ENCODE assay signal across 15 cellular contexts in genomic region chr17:80811181-80812105, GRCh38.
DNase-seq lines count a peak whose midpoint lies in the region; ATAC-seq, FAIRE-seq and TF ChIP-seq lines count a peak whose summit lies in the region.
"Had no signal": no experiment of that assay in that cellular context is flagged by ENCODE, and none has a peak within 500 bp of the region (broad histone marks: within the 10 kb centered on the region; RNA-seq: fewer than 3 reads in every experiment).

No MANE protein-coding gene starts in this region.

- no peak overlapping the region for H4K91ac ChIP-seq in trophoblast cell (ENCODE audit: low read depth, low read length)

- no peak overlapping the region for H3K27ac ChIP-seq in GM12878 (ENCODE audit: control insufficient read depth, insufficient read depth)
- no peak overlapping the region for H3K27ac ChIP-seq in trophoblast cell (ENCODE audit: low read depth, low read length)
- H3K27ac ChIP-seq: 22Rv1, foreskin keratinocyte, right lobe of liver had no signal

- H3K14ac ChIP-seq in trophoblast cell (ENCODE audit: low read length) = no peak overlapping the region

- no peak overlapping the region for H2BK5ac ChIP-seq in trophoblast cell (ENCODE audit: low read depth, low read length, poor library complexity)

- H3K4ac ChIP-seq in trophoblast cell (ENCODE audit: low read depth, low read length) = no peak overlapping the region

- TF ChIP-seq EP300 in GM12878 (IDR thresholded peaks at IDR 0.05; ENCODE audit: borderline replicate concordance in 1 of 2, control insufficient read depth in 1 of 2, low read depth in 2 of 2, low read length in 2 of 2) = no peak

- FAIRE-seq in GM12878 (lab: Jason Lieb, UNC) = no peak
- FAIRE-seq: islet of Langerhans had no signal

- no peaks in the 10 kb centered on the region for H3K4me1 ChIP-seq in GM12878 (ENCODE audit: control insufficient read depth, insufficient read depth, low read length)
- no peaks in the 10 kb centered on the region for H3K4me1 ChIP-seq in trophoblast cell (ENCODE audit: control insufficient read depth in 1 of 2, insufficient read depth in 2 of 2, low read length in 2 of 2)
- H3K4me1 ChIP-seq: foreskin keratinocyte, right lobe of liver had no signal

- intact Hi-C loops in GM12878 (cut with micrococcal nuclease; ENCODE audit: unreplicated experiment) = no loop called here

- RAD21 ChIA-PET in GM12878 (lab: Charles Lee; ENCODE audit: unreplicated experiment) = no interaction called here

- TF ChIP-seq POLR2A in GM12878 (IDR thresholded peaks at IDR 0.05; ENCODE audit: low read depth, low read length) = no peak

- DNase-seq in activated CD4-positive, CD25-positive, alpha-beta regulatory T cell treated with anti-CD3 and anti-CD28 coated beads, Interleukin-2, amount 50 U/mL, for 72 hours = peak; percentile 23
- no peak for DNase-seq in activated CD4-positive, CD25-positive, alpha-beta regulatory T cell (lab: John Stamatoyannopoulos, UW)
- DNase-seq in SW480 (ENCODE audit: low spot score) (peak; percentile 13), GM12878 (ENCODE audit: low read depth, low spot score) (no peak), trophoblast cell (no peak), NCI-H748 (lab: John Stamatoyannopoulos, UW; ENCODE audit: unreplicated experiment) (no peak), D341Med (ENCODE audit: low spot score) (no peak)
- DNase-seq in stimulated activated CD4-positive, alpha-beta T cell treated with anti-CD3 and anti-CD28 coated beads, Interleukin-2, amount 100 ng/mL, for 24 hours = no peak
- DNase-seq: foreskin keratinocyte, NCI-H1048, NCI-H226, OCI-M1 had no signal

- WGBS in GM12878 (ENCODE audit: insufficient coverage, insufficient replicate concordance, low lambda C conversion rate, missing lambda C conversion rate) = 50% methylated on average over 21 of the region's 21 CpGs
- no CpG with 5 or more reads among the region's 21 CpGs for WGBS in trophoblast cell (ENCODE audit: extremely low coverage, insufficient coverage, insufficient read length)

- BruUV-seq in GM12878 (replicated peaks; lab: Mats Ljungman, UMichigan) = no TSS peak

- H4K8ac ChIP-seq in trophoblast cell (ENCODE audit: low read depth, low read length) = no peak overlapping the region

- TF ChIP-seq CTCF in GM12878 (IDR thresholded peaks at IDR 0.05 in 2 of 3, conservative IDR thresholded peaks at IDR 0.05 in 1 of 3; ENCODE audit: control insufficient read depth in 2 of 3, extremely low read depth in 1 of 3, insufficient read depth in 1 of 3, low read depth in 3 of 3, low read length in 3 of 3) = no peak

- H3K4me2 ChIP-seq in GM12878 (ENCODE audit: control insufficient read depth, insufficient read depth) (no peak overlapping the region), trophoblast cell (ENCODE audit: low read length) (no peak overlapping the region)

- H3K36me3 ChIP-seq in GM12878 (ENCODE audit: control insufficient read depth in 2 of 2, insufficient read depth in 2 of 2, low read length in 1 of 2) = peaks cover 0 to 3% of the 10 kb centered on the region in 2 experiments; a peak in 2 of 4 replicates
- H3K36me3 ChIP-seq in trophoblast cell (ENCODE audit: control insufficient read depth in 1 of 2, insufficient read depth in 2 of 2, low read length in 2 of 2) = peaks cover 2 to 4% of the 10 kb centered on the region in 2 experiments
- H3K36me3 ChIP-seq: right lobe of liver had no signal

- H3K9ac ChIP-seq in GM12878 (ENCODE audit: control insufficient read depth, insufficient read depth, low read length) (no peak overlapping the region), trophoblast cell (ENCODE audit: low read length) (no peak overlapping the region)

- H3K79me2 ChIP-seq in GM12878 (ENCODE audit: control insufficient read depth, insufficient read depth, low read length) (no peaks in the 10 kb centered on the region), trophoblast cell (ENCODE audit: control insufficient read depth, insufficient read depth, low read length, poor library complexity) (no peaks in the 10 kb centered on the region)

- H2BK12ac ChIP-seq in trophoblast cell (ENCODE audit: low read length) = no peak overlapping the region

- no peak overlapping the region for H2AK5ac ChIP-seq in trophoblast cell (ENCODE audit: low read length)

- H3K9me3 ChIP-seq in GM12878 (replicated peaks; ENCODE audit: control insufficient read depth, insufficient read depth, low read length) (peaks cover 4% of the 10 kb centered on the region; the same call in 1 of the 3 replicates), trophoblast cell (ENCODE audit: insufficient read depth, low read depth, low read length) (no peaks in the 10 kb centered on the region)
- H3K9me3 ChIP-seq: right lobe of liver had no signal

- TF ChIP-seq RAD21 in GM12878 (IDR thresholded peaks at IDR 0.05; ENCODE audit: insufficient read depth, low read depth, low read length) = no peak

- in situ Hi-C loops in GM12878 (cut with MboI) = no loop called here

- no peak for ATAC-seq in GM12878
- ATAC-seq: foreskin keratinocyte, right lobe of liver had no signal

- SMC1A ChIA-PET in GM12878 (lab: Charles Lee; ENCODE audit: uncharacterized antibody, unreplicated experiment) = no interaction called here

- no peak overlapping the region for H2BK120ac ChIP-seq in trophoblast cell (ENCODE audit: insufficient read depth, low read length, poor library complexity)

- CTCF ChIA-PET in GM12878 (lab: Yijun Ruan, JAX) = interaction anchor here (0.6 to 1.0 kb wide), 2 partner anchors 11 to 733 kb away, joined by 4 to 5 read pairs; no protein-coding TSS in a partner anchor

- H3K4me3 ChIP-seq in GM12878 (no peak overlapping the region), trophoblast cell (ENCODE audit: low read depth, low read length) (peak overlapping the region; percentile 33)
- H3K4me3 ChIP-seq: right lobe of liver had no signal

- H3K18ac ChIP-seq in trophoblast cell (ENCODE audit: low read length) = no peak overlapping the region

- POLR2A ChIA-PET in GM12878 (lab: Charles Lee) = no interaction called here

- H3K27me3 ChIP-seq in GM12878 (replicated peaks in 1 of 2; ENCODE audit: control insufficient read depth in 2 of 2, insufficient read depth in 2 of 2, low read length in 1 of 2) (no peaks in the 10 kb centered on the region), trophoblast cell (ENCODE audit: insufficient read depth, low read length) (no peaks in the 10 kb centered on the region)
- H3K27me3 ChIP-seq: foreskin keratinocyte, right lobe of liver had no signal

- no peaks in the 10 kb centered on the region for H4K20me1 ChIP-seq in GM12878 (ENCODE audit: control insufficient read depth, insufficient read depth)

- H2AFZ ChIP-seq in GM12878 (ENCODE audit: control insufficient read depth, low read depth, low read length) = 0 out of 2 replicates have a peak overlapping the region, but pooled peaks have one; percentile 10
- H2AFZ ChIP-seq in trophoblast cell (ENCODE audit: insufficient read depth, low read length, poor library complexity) = no peak overlapping the region

- no peak overlapping the region for H4K12ac ChIP-seq in trophoblast cell (ENCODE audit: low read depth, low read length)

- no peak overlapping the region for H3K23ac ChIP-seq in trophoblast cell (ENCODE audit: low read length)

- H3K79me1 ChIP-seq in trophoblast cell (ENCODE audit: low read length) = no peaks in the 10 kb centered on the region

TF ChIP-seq in GM12878, 131 proteins besides CTCF, POLR2A, EP300 and RAD21:
- TF ChIP-seq WRNIP1 (IDR thresholded peaks at IDR 0.05; ENCODE audit: borderline replicate concordance, low read depth, low read length) (no peak), RAD51 (IDR thresholded peaks at IDR 0.05) (no peak), TBL1XR1 (IDR thresholded peaks at IDR 0.05; ENCODE audit: low read depth, low read length) (no peak), SIN3A (IDR thresholded peaks at IDR 0.05; ENCODE audit: low read depth, low read length) (no peak)

Comparison
In these comparisons a context has a peak if more than half of its experiments do, and no peak if none do; other contexts are left out.
1. DNase-seq: peak in activated CD4-positive, CD25-positive, alpha-beta regulatory T cell treated with anti-CD3 and anti-CD28 coated beads, Interleukin-2, amount 50 U/mL, for 72 hours (single experiment) and SW480 (single experiment); none in activated CD4-positive, CD25-positive, alpha-beta regulatory T cell (0 of 4), GM12878 (single experiment), trophoblast cell (0 of 2), stimulated activated CD4-positive, alpha-beta T cell treated with anti-CD3 and anti-CD28 coated beads, Interleukin-2, amount 100 ng/mL, for 24 hours (0 of 2), NCI-H748 (single experiment) and D341Med (single experiment).